Comparison of ENCODE assay signal across 1 cellular context in the genomic region with DNA sequence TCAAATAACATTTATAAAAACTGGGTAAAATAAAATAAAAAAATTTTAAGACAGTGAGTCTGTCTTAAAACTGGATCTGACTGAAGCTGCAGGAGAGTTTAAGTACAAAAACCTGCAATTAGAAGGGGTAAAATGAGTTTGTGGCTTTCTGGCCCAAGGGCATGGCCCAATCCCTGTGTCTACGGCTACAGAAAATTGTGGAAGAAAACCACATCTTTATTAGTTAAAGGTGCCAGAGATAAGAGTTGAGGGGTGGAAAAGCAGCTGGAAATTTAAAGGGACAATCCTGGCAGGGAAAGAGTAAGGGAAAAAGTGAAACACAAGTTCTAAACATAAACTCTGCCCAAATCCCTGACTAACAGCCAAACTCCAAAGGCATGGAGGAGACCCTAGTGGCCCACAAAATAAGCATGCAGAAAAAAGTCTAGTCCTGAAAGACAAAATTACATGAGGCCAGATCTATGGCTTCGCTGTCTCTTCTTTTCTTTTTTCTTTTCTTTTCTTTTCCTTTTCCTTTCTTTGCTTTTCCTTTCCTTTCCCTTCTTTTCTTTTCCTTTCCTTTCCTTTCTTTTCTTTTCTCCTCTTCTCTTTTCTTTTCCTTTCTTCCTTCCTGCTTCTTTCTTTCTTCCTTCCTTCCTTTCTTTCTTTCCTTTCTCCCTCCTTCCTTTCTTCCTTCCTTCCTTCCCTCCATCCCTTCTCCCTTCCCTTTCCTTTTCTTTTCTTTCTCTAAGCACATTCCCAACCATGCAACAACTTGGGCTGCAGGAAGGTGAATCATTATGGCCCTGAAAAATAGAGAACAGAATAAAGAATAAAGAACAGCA.
TF ChIP-seq lines count a peak whose summit lies in the region.

No MANE protein-coding gene starts in this region.

TF ChIP-seq in K562, 482 proteins besides CTCF, POLR2A, EP300 and RAD21:
- TF ChIP-seq, protein P1, sequence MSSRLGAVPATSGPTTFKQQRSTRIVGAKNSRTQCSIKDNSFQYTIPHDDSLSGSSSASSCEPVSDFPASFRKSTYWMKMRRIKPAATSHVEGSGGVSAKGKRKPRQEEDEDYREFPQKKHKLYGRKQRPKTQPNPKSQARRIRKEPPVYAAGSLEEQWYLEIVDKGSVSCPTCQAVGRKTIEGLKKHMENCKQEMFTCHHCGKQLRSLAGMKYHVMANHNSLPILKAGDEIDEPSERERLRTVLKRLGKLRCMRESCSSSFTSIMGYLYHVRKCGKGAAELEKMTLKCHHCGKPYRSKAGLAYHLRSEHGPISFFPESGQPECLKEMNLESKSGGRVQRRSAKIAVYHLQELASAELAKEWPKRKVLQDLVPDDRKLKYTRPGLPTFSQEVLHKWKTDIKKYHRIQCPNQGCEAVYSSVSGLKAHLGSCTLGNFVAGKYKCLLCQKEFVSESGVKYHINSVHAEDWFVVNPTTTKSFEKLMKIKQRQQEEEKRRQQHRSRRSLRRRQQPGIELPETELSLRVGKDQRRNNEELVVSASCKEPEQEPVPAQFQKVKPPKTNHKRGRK (tag; IDR thresholded peaks at IDR 0.05), result peak; percentile 90
- no peak for TF ChIP-seq PCBP2 (IDR thresholded peaks at IDR 0.05; ENCODE audit: low read depth, low read length, poor library complexity, severe bottlenecking)
